8 cellular contexts compared by ENCODE assay signal in the genomic region with DNA sequence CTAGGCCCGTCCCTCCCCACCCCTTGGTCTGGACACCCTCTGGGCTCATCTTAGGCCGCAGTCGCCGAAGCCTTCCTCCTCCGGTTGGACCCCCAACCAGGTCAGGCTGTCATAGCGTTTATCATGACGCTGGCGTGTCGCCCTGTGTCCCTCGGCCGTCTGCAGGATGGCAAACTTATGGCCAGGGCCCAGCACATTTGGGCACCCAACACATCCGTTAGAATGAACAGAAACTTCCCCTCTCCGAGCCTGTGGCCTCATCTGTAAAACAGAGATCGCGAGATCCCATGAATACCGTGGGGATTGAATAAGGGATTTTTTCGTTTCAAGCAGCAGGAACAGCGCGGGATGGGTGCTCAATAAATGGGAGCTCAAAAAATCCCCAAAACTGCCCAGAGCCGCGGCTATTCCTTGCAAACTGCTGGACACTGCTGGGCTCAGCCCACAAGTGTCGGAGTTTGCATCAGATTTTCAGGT. TPM values are rescaled to one million over a fixed set of nuclear protein-coding genes. Genes with fewer than 3 reads are reported as not detected.
DNase-seq lines count a peak whose midpoint lies in the region; ATAC-seq, FAIRE-seq and TF ChIP-seq lines count a peak whose summit lies in the region.

No MANE protein-coding gene starts in this region.

- SMC1A ChIA-PET in GM12878 (lab: Charles Lee; ENCODE audit: uncharacterized antibody, unreplicated experiment), result interaction anchor here (1.3 to 2.0 kb wide), 4 partner anchors 29 to 62 kb away, joined by 4 to 7 read pairs (median 5); no protein-coding TSS in a partner anchor

- H2AFZ ChIP-seq in GM12878 (ENCODE audit: control insufficient read depth, low read depth, low read length) (peak overlapping the region; percentile 89), keratinocyte (ENCODE audit: control insufficient read depth, low read length) (peak overlapping the region; percentile 88)

- no peaks in the 10 kb centered on the region for H3K9me1 ChIP-seq in keratinocyte (ENCODE audit: control insufficient read depth, extremely low read depth, insufficient read depth, low read length)

- peaks cover 7% of the 10 kb centered on the region for H3K4me1 ChIP-seq in NT2/D1 (ENCODE audit: insufficient read depth, insufficient read length)
- peaks cover 10% of the 10 kb centered on the region for H3K4me1 ChIP-seq in GM12878 (ENCODE audit: control insufficient read depth, insufficient read depth, low read length)
- H3K4me1 ChIP-seq in keratinocyte (ENCODE audit: control insufficient read depth, extremely low read depth, insufficient read depth, low read length), result peaks cover 11% of the 10 kb centered on the region

- DNase-seq in AG10803 (ENCODE audit: low read depth), result peak; percentile 71
- DNase-seq in GM13976 (ENCODE audit: low spot score), result peak; percentile 68
- no peak for DNase-seq in NT2/D1 (ENCODE audit: low read depth, low spot score)
- DNase-seq in GM12878 (ENCODE audit: low read depth, low spot score), result no peak
- DNase-seq in keratinocyte (ENCODE audit: low read depth, low spot score), result no peak
- DNase-seq in stimulated activated naive CD8-positive, alpha-beta T cell treated with anti-CD3 and anti-CD28 coated beads, Interleukin-15, Interleukin-2, amounts not matched to agents 100 U/mL and 50 U/mL, for 24 hours, result peak; percentile 28
- no peak for DNase-seq in activated gamma-delta T cell treated with Interleukin-2 at 50 U/mL for 16 hours

- 12% methylated on average over 22 of the region's 22 CpGs for WGBS in GM12878 (ENCODE audit: insufficient coverage, insufficient replicate concordance, low lambda C conversion rate, missing lambda C conversion rate)

- RAD21 ChIA-PET in GM12878 (lab: Charles Lee; ENCODE audit: unreplicated experiment), result interaction anchor here (0.9 to 1.5 kb wide), 3 partner anchors 29 to 198 kb away, joined by 3 to 5 read pairs (median 5); no protein-coding TSS in a partner anchor

- TF ChIP-seq CTCF in AG10803 (conservative IDR thresholded peaks at IDR 0.05; ENCODE audit: low read length) (no peak), GM13976 (IDR thresholded peaks at IDR 0.05; ENCODE audit: borderline replicate concordance, control extremely low read depth, extremely low read depth, insufficient read depth, missing control alignments) (no peak), GM12878 (IDR thresholded peaks at IDR 0.05 in 2 of 3, conservative IDR thresholded peaks at IDR 0.05 in 1 of 3; ENCODE audit: control insufficient read depth in 2 of 3, extremely low read depth in 1 of 3, insufficient read depth in 1 of 3, low read depth in 3 of 3, low read length in 3 of 3) (no peak), keratinocyte (optimal IDR thresholded peaks at IDR 0.05 in 1 of 3, IDR thresholded peaks at IDR 0.05 in 1 of 3, conservative IDR thresholded peaks at IDR 0.05 in 1 of 3; ENCODE audit: extremely low read depth in 1 of 3, insufficient read depth in 2 of 3, low read length in 3 of 3) (no peak)

- peak overlapping the region; percentile 98 for H3K4me2 ChIP-seq in GM12878 (ENCODE audit: control insufficient read depth, insufficient read depth)
- H3K4me2 ChIP-seq in keratinocyte (ENCODE audit: control insufficient read depth, extremely low read depth, insufficient read depth, low read depth, low read length), result peak overlapping the region; percentile 91

- H3K4me3 ChIP-seq in AG10803 (ENCODE audit: low read length) (peak overlapping the region; percentile 98), NT2/D1 (ENCODE audit: insufficient read length, low read depth) (peak overlapping the region; percentile 98), GM12878 (peak overlapping the region; percentile 96), keratinocyte (ENCODE audit: control insufficient read depth in 2 of 3, extremely low read depth in 1 of 3, insufficient read depth in 2 of 3, low read depth in 1 of 3, low read length in 3 of 3) (peak overlapping the region; percentile 89 to 97 (median 95))

- BruUV-seq in GM12878 (replicated peaks; lab: Mats Ljungman, UMichigan), result TSS peak; percentile 99

- CTCF ChIA-PET in GM12878 (lab: Yijun Ruan, JAX), result interaction anchor here (0.7 to 1.7 kb wide), 6 partner anchors 8 to 133 kb away, joined by 3 to 7 read pairs (median 3); no protein-coding TSS in a partner anchor

- H3K9me3 ChIP-seq in NT2/D1 (ENCODE audit: insufficient read depth, low read length), result no peaks in the 10 kb centered on the region
- no peaks in the 10 kb centered on the region for H3K9me3 ChIP-seq in GM12878 (replicated peaks; ENCODE audit: control insufficient read depth, insufficient read depth, low read length)
- no peaks in the 10 kb centered on the region for H3K9me3 ChIP-seq in keratinocyte (ENCODE audit: control insufficient read depth, low read depth, low read length)

- H3K79me2 ChIP-seq in GM12878 (ENCODE audit: control insufficient read depth, insufficient read depth, low read length) (peaks cover 37% of the 10 kb centered on the region), keratinocyte (ENCODE audit: control insufficient read depth, insufficient read depth, low read length) (peaks cover 31% of the 10 kb centered on the region)

- no peak for TF ChIP-seq RAD21 in GM12878 (IDR thresholded peaks at IDR 0.05; ENCODE audit: insufficient read depth, low read depth, low read length)

- peak overlapping the region; percentile 96 for H3K27ac ChIP-seq in GM12878 (ENCODE audit: control insufficient read depth, insufficient read depth)
- peak overlapping the region; percentile 97 for H3K27ac ChIP-seq in keratinocyte (ENCODE audit: control insufficient read depth, insufficient read depth, low read length)

- FAIRE-seq in GM12878 (lab: Jason Lieb, UNC) (no peak), keratinocyte (lab: Jason Lieb, UNC) (no peak)

- TF ChIP-seq EP300 in GM12878 (IDR thresholded peaks at IDR 0.05; ENCODE audit: borderline replicate concordance in 1 of 2, control insufficient read depth in 1 of 2, low read depth in 2 of 2, low read length in 2 of 2), result no peak

- ATAC-seq in HG02798 (IDR thresholded peaks at IDR 0.05; ENCODE audit: poor library complexity, unreplicated experiment) (peak; percentile 19), GM12878 (peak; percentile 57)
- peak; percentile 7 for ATAC-seq in stimulated activated naive CD8-positive, alpha-beta T cell treated with anti-CD3 and anti-CD28 coated beads, Interleukin-15, Interleukin-2, amounts not matched to agents 100 U/mL and 50 U/mL, for 24 hours

- dilution Hi-C loops in keratinocyte (cut with MboI; ENCODE audit: extremely low pct_ligation_motif_present, low sequenced_read_pairs), result no loop called here

- no peaks in the 10 kb centered on the region for H3K27me3 ChIP-seq in NT2/D1 (ENCODE audit: insufficient read depth, insufficient read length)
- no peaks in the 10 kb centered on the region for H3K27me3 ChIP-seq in GM12878 (replicated peaks in 1 of 2; ENCODE audit: control insufficient read depth in 2 of 2, insufficient read depth in 2 of 2, low read length in 1 of 2)
- H3K27me3 ChIP-seq in keratinocyte (ENCODE audit: control insufficient read depth, extremely low read depth, insufficient read depth, low read length), result no peaks in the 10 kb centered on the region

- H3K9ac ChIP-seq in NT2/D1 (ENCODE audit: insufficient read length, low read depth) (peak overlapping the region; percentile 94), GM12878 (ENCODE audit: control insufficient read depth, insufficient read depth, low read length) (peak overlapping the region; percentile 98), keratinocyte (ENCODE audit: control insufficient read depth, extremely low read depth, insufficient read depth, low read length) (peak overlapping the region; percentile 99)

- H3K36me3 ChIP-seq in NT2/D1 (ENCODE audit: insufficient read depth, insufficient read length, low read length) (peaks cover 33% of the 10 kb centered on the region), GM12878 (ENCODE audit: control insufficient read depth in 2 of 2, insufficient read depth in 2 of 2, low read length in 1 of 2) (no peaks in the 10 kb centered on the region), keratinocyte (ENCODE audit: control insufficient read depth in 2 of 2, extremely low read depth in 1 of 2, insufficient read depth in 2 of 2, low read length in 2 of 2) (peaks cover 0 to 5% of the 10 kb centered on the region in 2 experiments)

- in situ Hi-C loops in GM13976 (cut with MboI; ENCODE audit: low sequenced_read_pairs, unreplicated experiment), result loop anchor here (25.0 kb wide), 1 partner anchor 163 kb away; no protein-coding TSS in a partner anchor
- in situ Hi-C loops in GM12878 (cut with MboI), result no loop called here

- POLR2A ChIA-PET in GM12878 (lab: Charles Lee), result interaction anchor here (0.6 to 1.5 kb wide), 6 partner anchors 30 to 457 kb away, joined by 3 to 6 read pairs (median 4); a partner anchor contains a TSS

- no peaks in the 10 kb centered on the region; the same call in 1 of the 2 replicates for H4K20me1 ChIP-seq in GM12878 (ENCODE audit: control insufficient read depth, insufficient read depth)
- H4K20me1 ChIP-seq in keratinocyte (ENCODE audit: control insufficient read depth, extremely low read depth, insufficient read depth, low read length), result no peaks in the 10 kb centered on the region

- intact Hi-C loops in GM12878 (cut with micrococcal nuclease; ENCODE audit: unreplicated experiment), result loop anchor here (1.0 kb wide), 1 partner anchor 29 kb away; no protein-coding TSS in a partner anchor

- TF ChIP-seq POLR2A in GM12878 (IDR thresholded peaks at IDR 0.05; ENCODE audit: low read depth, low read length), result no peak; the same call in 1 of the 2 replicates

RNA-seq across cellular contexts. Expression of a gene that starts 0.6 kb away (rescaled TPM):
- total RNA-seq in GM12878 (2013; cell fraction: nucleolus; rRNA removed), result 44.4 and 49.6 TPM in 2 replicates
- total RNA-seq in GM12878 (2014; rRNA removed), result 18.5 and 28.5 TPM in 2 replicates
- total RNA-seq in GM12878 (2014; rRNA removed; fragmentation: Illumina TruSeq; extraction: Trizol), result 6.6 and 7.6 TPM in 2 replicates
- total RNA-seq in GM12878 (2021), result 35.3 and 43.4 TPM in 2 replicates
- 6.4 TPM for polyA plus RNA-seq in GM12878 (2011; ENCODE audit: low read depth)
- polyA plus RNA-seq in GM12878 (2011; rRNA removed), result 4.1 and 10.4 TPM in 2 replicates
- polyA plus RNA-seq in GM12878 (2011; cell fraction: cytosol; rRNA removed), result 12.6 and 22.6 TPM in 2 replicates
- polyA plus RNA-seq in GM12878 (2011; cell fraction: nucleus; rRNA removed), result 137 and 174 TPM in 2 replicates
- 27.1 and 35.0 TPM in 2 replicates for polyA plus RNA-seq in GM12878 (2012)
- 1.1 and 4.8 TPM in 2 replicates for polyA plus RNA-seq in GM12878 (2014; fragmentation: Illumina TruSeq; extraction: Trizol)
- 1 to 10 TPM in 1 of 2 experiments, under 1 TPM in 1; 0.37 to 2.2 TPM for polyA plus RNA-seq in GM12878 (2014; fragmentation: Nextera tagmentation; extraction: Ambion mirVana)
- 40.5 and 46.1 TPM in 2 replicates for polyA plus RNA-seq in GM12878 (2014; rRNA removed)
- 10 to 100 TPM; 29.2 to 33.8 TPM for polyA plus RNA-seq in GM12878 (2016; fragmentation: Nextera tagmentation; extraction: Ambion mirVana)
- 6.1 and 12.3 TPM in 2 replicates for polyA minus RNA-seq in GM12878 (2011; rRNA and poly(A)+ RNA removed)
- polyA minus RNA-seq in GM12878 (2011; cell fraction: cytosol; rRNA and poly(A)+ RNA removed), result 8.3 and 10.4 TPM in 2 replicates
- polyA minus RNA-seq in GM12878 (2011; cell fraction: nucleus; rRNA and poly(A)+ RNA removed), result 41.2 and 66.5 TPM in 2 replicates
- polyA plus RNA-seq in keratinocyte, result 11.9 to 31.6 TPM (median 12.6 TPM) in 3 replicates
- 10.2 TPM for polyA plus RNA-seq in keratinocyte (2011; ENCODE audit: low read depth)
- 6.4 and 15.8 TPM in 2 replicates for polyA plus RNA-seq in keratinocyte (2011; cell fraction: cytosol; rRNA removed)
- polyA plus RNA-seq in keratinocyte (2011; cell fraction: nucleus; rRNA removed), result 59.7 and 85.7 TPM in 2 replicates
- 17.8 and 18.5 TPM in 2 replicates for polyA plus RNA-seq in keratinocyte (2012; ENCODE audit: low replicate concordance)
- polyA minus RNA-seq in keratinocyte, result 7.6 to 12.4 TPM (median 11.3 TPM) in 3 replicates
- polyA minus RNA-seq in keratinocyte (2011; cell fraction: cytosol; rRNA and poly(A)+ RNA removed), result 24.2 TPM
- polyA minus RNA-seq in keratinocyte (2011; cell fraction: nucleus; rRNA and poly(A)+ RNA removed), result 35.5 and 42.9 TPM in 2 replicates

Comparison
In these comparisons a context has a peak if more than half of its experiments do, and no peak if none do; other contexts are left out.
1. DNase-seq: peak in AG10803 (single experiment), GM13976 (single experiment) and stimulated activated naive CD8-positive, alpha-beta T cell treated with anti-CD3 and anti-CD28 coated beads, Interleukin-15, Interleukin-2, amounts not matched to agents 100 U/mL and 50 U/mL, for 24 hours (single experiment); none in NT2/D1 (single experiment), GM12878 (single experiment), keratinocyte (single experiment) and activated gamma-delta T cell treated with Interleukin-2 at 50 U/mL for 16 hours (single experiment).
2. ATAC-seq: peak in every context shown above with its lines; median percentile 57 in GM12878; 19 in HG02798; 7 in stimulated activated naive CD8-positive, alpha-beta T cell treated with anti-CD3 and anti-CD28 coated beads, Interleukin-15, Interleukin-2, amounts not matched to agents 100 U/mL and 50 U/mL, for 24 hours.
3. Peak in every context shown above with its lines, with median percentiles within 50 percentile points of each other: H3K4me3 ChIP-seq and H3K9ac ChIP-seq.